Comparison of ENCODE assay signal across 7 cellular contexts in genomic region chr3:15886521-15886920, GRCh38.
"Had no signal": no experiment of that assay in that cellular context is flagged by ENCODE, and none has a peak within 500 bp of the region (broad histone marks: within the 10 kb centered on the region; RNA-seq: fewer than 3 reads in every experiment).

No MANE protein-coding gene starts in this region.

- H3K4me2 ChIP-seq: KMS-11 had no signal

- FAIRE-seq: HepG2, HTR-8/SVneo had no signal

- ATAC-seq: HepG2 had no signal

- H3K27ac ChIP-seq: HL-60, KMS-11 had no signal

- H3K9ac ChIP-seq: KMS-11 had no signal

- DNase-seq: IMR-90, KBM-7, KG1 had no signal
